ENCODE assay signal across 9 cellular contexts in the genomic region with DNA sequence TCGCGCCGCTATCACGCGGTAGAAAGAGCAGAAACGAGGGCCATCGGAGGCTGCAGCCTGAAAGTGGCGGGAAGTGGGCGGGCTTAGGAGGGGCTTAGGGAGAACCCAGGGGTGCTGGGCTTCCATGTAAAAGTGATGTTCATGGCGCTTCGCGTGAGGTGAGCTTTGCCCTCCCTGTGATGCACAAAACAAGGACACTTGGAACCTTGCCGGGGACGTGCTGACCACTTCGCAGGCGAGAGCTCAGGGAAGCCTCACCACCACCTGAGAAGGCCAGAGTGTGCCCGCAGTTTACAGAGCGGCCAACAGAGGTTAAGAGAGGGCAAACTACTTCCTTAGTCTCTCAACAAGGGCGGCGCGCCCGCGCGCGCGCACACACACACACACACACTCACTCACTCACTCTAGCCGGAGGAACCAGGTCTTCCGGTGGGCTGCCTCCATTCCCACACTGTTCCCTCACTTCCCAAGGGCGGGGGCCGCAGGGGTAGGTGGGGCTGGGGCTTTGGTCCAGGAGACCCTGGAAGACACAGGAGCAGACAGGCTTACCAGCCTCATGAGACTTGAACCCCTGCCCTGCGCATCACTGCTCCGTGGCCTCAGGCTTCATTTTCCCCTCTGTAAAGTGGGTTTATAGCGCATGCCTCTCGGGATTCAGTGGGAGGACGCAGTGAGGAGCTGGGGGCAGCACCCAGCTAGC. TPM values are rescaled to one million over a fixed set of nuclear protein-coding genes. Genes with fewer than 3 reads are reported as not detected.
DNase-seq lines count a peak whose midpoint lies in the region; ATAC-seq, FAIRE-seq and TF ChIP-seq lines count a peak whose summit lies in the region.
"Had no signal": no experiment of that assay in that cellular context is flagged by ENCODE, and none has a peak within 500 bp of the region (broad histone marks: within the 10 kb centered on the region; RNA-seq: fewer than 3 reads in every experiment).

No MANE protein-coding gene starts in this region.

- H3K9ac ChIP-seq in H1 (replicated peaks in 1 of 4; ENCODE audit: extremely low read depth in 1 of 4, low read depth in 3 of 4, low read length in 3 of 4), result no peak overlapping the region
- no peak overlapping the region for H3K9ac ChIP-seq in skeletal muscle satellite cell (ENCODE audit: low read depth, low read length)

- peak overlapping the region; percentile 42; the same call in 1 of the 2 replicates for H2AFZ ChIP-seq in H1 (ENCODE audit: low read length)

- peaks cover 0 to 2% of the 10 kb centered on the region in 2 experiments for H4K20me1 ChIP-seq in H1 (replicated peaks in 1 of 2; ENCODE audit: control insufficient read depth in 1 of 2, insufficient read depth in 2 of 2, low read length in 2 of 2)

- no peaks in the 10 kb centered on the region for H3K79me2 ChIP-seq in H1 (ENCODE audit: control insufficient read depth in 1 of 2, insufficient read depth in 2 of 2, low read length in 2 of 2)

- no peaks in the 10 kb centered on the region; the same call in 1 of the 2 replicates for H3K79me1 ChIP-seq in H1 (ENCODE audit: low read depth, low read length)

- H3K27me3 ChIP-seq in H1 (replicated peaks in 1 of 4; ENCODE audit: control insufficient read depth in 3 of 4, extremely low read depth in 1 of 4, insufficient read depth in 3 of 4, low read length in 3 of 4) (peaks cover 0 to 17% (median 14%) of the 10 kb centered on the region in 4 experiments; a peak in 6 of 7 replicates), skeletal muscle satellite cell (ENCODE audit: control insufficient read depth, insufficient read depth, low read length) (peaks cover 45% of the 10 kb centered on the region)

- no peak overlapping the region for H3K27ac ChIP-seq in H1 (ENCODE audit: low read depth, low read length)

- peaks cover 0 to 18% (median 9%) of the 10 kb centered on the region in 4 experiments; a peak in 5 of 7 replicates for H3K4me1 ChIP-seq in H1 (replicated peaks in 1 of 4; ENCODE audit: control insufficient read depth in 3 of 4, insufficient read depth in 4 of 4, low read length in 3 of 4)
- no peaks in the 10 kb centered on the region for H3K4me1 ChIP-seq in skeletal muscle satellite cell (ENCODE audit: control insufficient read depth, insufficient read depth, low read length)

- H2BK120ac ChIP-seq in H1 (replicated peaks; ENCODE audit: low read depth, low read length), result no peak overlapping the region

- no peak for TF ChIP-seq CTCF in H1 (IDR thresholded peaks at IDR 0.05; ENCODE audit: control extremely low read depth in 1 of 3, insufficient read depth in 1 of 3, low read depth in 1 of 3, low read length in 3 of 3)

- H3K4me1 Mint-ChIP-seq in T-helper 2 cell treated with Interferon-gamma antibody and Interleukin-4, amounts not matched to agents 5 μg/mL and 100 μg/mL, for 36 hours (ENCODE audit: low read depth), result peaks cover 4% of the 10 kb centered on the region

- H4K8ac ChIP-seq in H1 (ENCODE audit: extremely low read depth, insufficient read depth, low read length), result no peak overlapping the region

- H3K36me3 ChIP-seq in H1 (ENCODE audit: control insufficient read depth in 2 of 4, insufficient read depth in 4 of 4, low read length in 3 of 4) (no peaks in the 10 kb centered on the region), skeletal muscle satellite cell (ENCODE audit: insufficient read depth, low read length) (no peaks in the 10 kb centered on the region)

- H3K4me3 ChIP-seq in H1 (ENCODE audit: extremely low read depth in 1 of 4, insufficient read depth in 2 of 4, low read depth in 3 of 4, low read length in 4 of 4) (peak overlapping the region in 3 of 4 experiments; percentile 45 to 55 (median 52); a peak in 7 of 8 replicates), skeletal muscle satellite cell (ENCODE audit: low read length) (no peak overlapping the region)

- H3K9me3 ChIP-seq in H1 (ENCODE audit: insufficient read depth in 2 of 2, low read depth in 1 of 2, low read length in 1 of 2) (no peaks in the 10 kb centered on the region), skeletal muscle satellite cell (replicated peaks; ENCODE audit: low read length) (no peaks in the 10 kb centered on the region)

- no peak overlapping the region for H2BK5ac ChIP-seq in H1 (ENCODE audit: low read depth, low read length)

- peak in 1 of 2 experiments; percentile 47; a peak in 2 of 3 replicates for TF ChIP-seq POLR2A in H1 (IDR thresholded peaks at IDR 0.05; ENCODE audit: control extremely low read depth in 1 of 2, low read depth in 2 of 2, low read length in 2 of 2)

- no peaks in the 10 kb centered on the region for H3K9me3 Mint-ChIP-seq in T-helper 2 cell treated with Interferon-gamma antibody and Interleukin-4, amounts not matched to agents 5 μg/mL and 100 μg/mL, for 36 hours

- no peak overlapping the region for H4K5ac ChIP-seq in H1 (ENCODE audit: insufficient read length, low read depth, low read length)

- TF ChIP-seq RAD21 in H1 (IDR thresholded peaks at IDR 0.05 in 1 of 2, conservative IDR thresholded peaks at IDR 0.05 in 1 of 2; ENCODE audit: low read depth in 2 of 2, low read length in 2 of 2), result no peak

- no peak overlapping the region for H3K14ac ChIP-seq in H1 (ENCODE audit: insufficient read length)

- CTCF ChIA-PET in H1 (lab: Charles Lee; ENCODE audit: partially characterized antibody), result interaction anchor here (0.6 to 2.1 kb wide), 9 partner anchors 15 to 1243 kb away, joined by 3 to 9 read pairs (median 5); a partner anchor contains a TSS

- peak overlapping the region; percentile 46; the same call in 1 of the 2 replicates for H2BK12ac ChIP-seq in H1 (ENCODE audit: low read depth, low read length)

- H3K18ac ChIP-seq in H1 (ENCODE audit: extremely low read depth, low read length), result no peak overlapping the region; the same call in 1 of the 2 replicates

- no peak overlapping the region for H2BK20ac ChIP-seq in H1 (ENCODE audit: low read length)

- H3K27me3 Mint-ChIP-seq in T-helper 2 cell treated with Interferon-gamma antibody and Interleukin-4, amounts not matched to agents 5 μg/mL and 100 μg/mL, for 36 hours (ENCODE audit: low read depth), result peaks cover 22% of the 10 kb centered on the region

- no peak overlapping the region for H3K56ac ChIP-seq in H1 (replicated peaks; ENCODE audit: insufficient read length, low read depth, low read length)

- H2AK5ac ChIP-seq in H1 (ENCODE audit: low read depth, low read length), result no peak overlapping the region

- no peaks in the 10 kb centered on the region for H3K36me3 Mint-ChIP-seq in T-helper 2 cell treated with Interferon-gamma antibody and Interleukin-4, amounts not matched to agents 5 μg/mL and 100 μg/mL, for 36 hours (ENCODE audit: low read depth)

- H3K27ac Mint-ChIP-seq in T-helper 2 cell treated with Interferon-gamma antibody and Interleukin-4, amounts not matched to agents 5 μg/mL and 100 μg/mL, for 36 hours, result no peak overlapping the region

- peak; percentile 44 for FAIRE-seq in GM19239 (lab: Jason Lieb, UNC)
- FAIRE-seq in H1 (lab: Jason Lieb, UNC), result no peak

- H2BK15ac ChIP-seq in H1 (ENCODE audit: low read length), result no peak overlapping the region

- peak; percentile 53 for DNase-seq in GM19239 (ENCODE audit: insufficient read length, low spot score)
- peak; percentile 26 for DNase-seq in T-helper 2 cell treated with Interferon-gamma antibody and Interleukin-4, amounts not matched to agents 5 μg/mL and 100 μg/mL, for 36 hours (ENCODE audit: low spot score)
- DNase-seq in H1 (ENCODE audit: low read depth in 1 of 2, low spot score in 2 of 2), result peak in 1 of 2 experiments; percentile 82
- no peak for DNase-seq in nucleus accumbens (lab: John Stamatoyannopoulos, UW)
- DNase-seq in DMS153 (lab: John Stamatoyannopoulos, UW), result no peak
- DNase-seq in middle frontal gyrus (ENCODE audit: extremely low spot score, low spot score), result no peak

- no peak overlapping the region for H4K91ac ChIP-seq in H1 (replicated peaks; ENCODE audit: insufficient read length, low read length)

- H3K23ac ChIP-seq in H1 (ENCODE audit: insufficient read length), result no peak overlapping the region

- H3K4me2 ChIP-seq in H1 (ENCODE audit: insufficient read depth in 1 of 2, low read depth in 2 of 2, low read length in 2 of 2) (peak overlapping the region; percentile 62 to 83), skeletal muscle satellite cell (ENCODE audit: low read length) (peak overlapping the region; percentile 58)

- H3K23me2 ChIP-seq in H1 (ENCODE audit: low read depth, low read length), result peaks cover 4% of the 10 kb centered on the region; the same call in 1 of the 2 replicates

- no peak overlapping the region for H3K4ac ChIP-seq in H1 (replicated peaks; ENCODE audit: insufficient read length, low read depth, low read length)

- POLR2A ChIA-PET in H1 (lab: Charles Lee; ENCODE audit: partially characterized antibody), result interaction anchor here (0.8 to 4.2 kb wide), 7 partner anchors 10 to 44 kb away, joined by 3 to 19 read pairs (median 4); no protein-coding TSS in a partner anchor

- peak overlapping the region; percentile 53 for H3K4me3 Mint-ChIP-seq in T-helper 2 cell treated with Interferon-gamma antibody and Interleukin-4, amounts not matched to agents 5 μg/mL and 100 μg/mL, for 36 hours

- WGBS in H1 (ENCODE audit: extremely low coverage in 1 of 2, insufficient coverage in 1 of 2, insufficient read length in 1 of 2, insufficient replicate concordance in 2 of 2, low coverage in 1 of 2, low lambda C conversion rate in 2 of 2, missing lambda C conversion rate in 1 of 2), 2 experiments, result 38% methylated on average over 35 of the region's 35 CpGs; no CpG with 5 or more reads in 1 of the 2 experiments

- ATAC-seq in HG02610 (IDR thresholded peaks at IDR 0.05; ENCODE audit: unreplicated experiment), result no peak

- no peak for TF ChIP-seq EP300 in H1 (IDR thresholded peaks at IDR 0.05; ENCODE audit: borderline replicate concordance in 1 of 2, low read depth in 2 of 2, low read length in 2 of 2)

RNA-seq across cellular contexts. Expression of a gene that starts 0.7 kb away (rescaled TPM):
- not detected in 2 replicates for total RNA-seq in H1 (2021; fragmentation: NEBNext Ultra II Directional; extraction: Animal tissue kit (Norgen Biotek cat#: 25700))
- 0.26 and 0.47 TPM in 2 replicates for polyA plus RNA-seq in H1 (2011; rRNA removed)
- 0.44 TPM for polyA plus RNA-seq in H1 (2011; cell fraction: cytosol; rRNA removed)
- polyA plus RNA-seq in H1 (2011; cell fraction: nucleus; rRNA removed), result 0.44 TPM
- 0.12 to 0.39 TPM (median 0.20 TPM) in 3 of 4 replicates, not detected in the other for polyA plus RNA-seq in H1 (2012, experiment 1 of 2)
- polyA plus RNA-seq in H1 (2012, experiment 2 of 2), result 0.14 TPM
- polyA plus RNA-seq in H1 (2013, experiment 1 of 2), result 0.06 TPM
- not detected for polyA plus RNA-seq in H1 (2013, experiment 2 of 2)
- 0.15 TPM in 1 of 2 replicates, not detected in the other for polyA minus RNA-seq in H1 (2011; rRNA and poly(A)+ RNA removed)
- polyA minus RNA-seq in H1 (2011; cell fraction: cytosol; rRNA and poly(A)+ RNA removed), result not detected
- polyA minus RNA-seq in H1 (2011; cell fraction: nucleus; rRNA and poly(A)+ RNA removed), result not detected
- not detected in 2 replicates for total RNA-seq in skeletal muscle satellite cell (2012; rRNA removed)
- total RNA-seq: T-helper 2 cell treated with Interferon-gamma antibody and Interleukin-4, amounts not matched to agents 100 ng/mL and 5 ng/mL, for 36 hours had no signal

RNA-seq across cellular contexts. Expression of a gene that starts 5.9 kb away (rescaled TPM):
- total RNA-seq in H1 (2021; fragmentation: NEBNext Ultra II Directional; extraction: Animal tissue kit (Norgen Biotek cat#: 25700)), result not detected in 2 replicates
- not detected in 2 replicates for polyA plus RNA-seq in H1 (2011; rRNA removed)
- not detected for polyA plus RNA-seq in H1 (2011; cell fraction: cytosol; rRNA removed)
- not detected for polyA plus RNA-seq in H1 (2011; cell fraction: nucleus; rRNA removed)
- 0.28 TPM in 1 of 4 replicates, not detected in the others for polyA plus RNA-seq in H1 (2012, experiment 1 of 2)
- polyA plus RNA-seq in H1 (2012, experiment 2 of 2), result 0.16 TPM
- polyA plus RNA-seq in H1 (2013, experiment 1 of 2), result not detected
- not detected for polyA plus RNA-seq in H1 (2013, experiment 2 of 2)
- not detected in 2 replicates for polyA minus RNA-seq in H1 (2011; rRNA and poly(A)+ RNA removed)
- polyA minus RNA-seq in H1 (2011; cell fraction: cytosol; rRNA and poly(A)+ RNA removed), result not detected
- polyA minus RNA-seq in H1 (2011; cell fraction: nucleus; rRNA and poly(A)+ RNA removed), result not detected
- 7.4 and 20.3 TPM in 2 replicates for total RNA-seq in skeletal muscle satellite cell (2012; rRNA removed)
- total RNA-seq: T-helper 2 cell treated with Interferon-gamma antibody and Interleukin-4, amounts not matched to agents 100 ng/mL and 5 ng/mL, for 36 hours had no signal

RNA-seq across cellular contexts. Expression of a gene that starts 11.5 kb away (rescaled TPM):
- total RNA-seq in H1 (2021; fragmentation: NEBNext Ultra II Directional; extraction: Animal tissue kit (Norgen Biotek cat#: 25700)), result 157 and 159 TPM in 2 replicates
- polyA plus RNA-seq in H1 (2011; rRNA removed), result 372 and 418 TPM in 2 replicates
- 257 TPM for polyA plus RNA-seq in H1 (2011; cell fraction: cytosol; rRNA removed)
- polyA plus RNA-seq in H1 (2011; cell fraction: nucleus; rRNA removed), result 316 TPM
- polyA plus RNA-seq in H1 (2012, experiment 1 of 2), result 210 to 273 TPM (median 258 TPM) in 4 replicates
- 369 TPM for polyA plus RNA-seq in H1 (2012, experiment 2 of 2)
- 172 TPM for polyA plus RNA-seq in H1 (2013, experiment 1 of 2)
- 215 TPM for polyA plus RNA-seq in H1 (2013, experiment 2 of 2)
- 274 and 284 TPM in 2 replicates for polyA minus RNA-seq in H1 (2011; rRNA and poly(A)+ RNA removed)
- 109 TPM for polyA minus RNA-seq in H1 (2011; cell fraction: cytosol; rRNA and poly(A)+ RNA removed)
- 72.1 TPM for polyA minus RNA-seq in H1 (2011; cell fraction: nucleus; rRNA and poly(A)+ RNA removed)
- total RNA-seq in skeletal muscle satellite cell (2012; rRNA removed), result 74.8 and 113 TPM in 2 replicates

RNA-seq across cellular contexts. Expression of a gene that starts 20.5 kb away (rescaled TPM):
- total RNA-seq in H1 (2021; fragmentation: NEBNext Ultra II Directional; extraction: Animal tissue kit (Norgen Biotek cat#: 25700)), result 286 and 290 TPM in 2 replicates
- 330 and 379 TPM in 2 replicates for polyA plus RNA-seq in H1 (2011; rRNA removed)
- 305 TPM for polyA plus RNA-seq in H1 (2011; cell fraction: cytosol; rRNA removed)
- polyA plus RNA-seq in H1 (2011; cell fraction: nucleus; rRNA removed), result 394 TPM
- 348 to 373 TPM (median 354 TPM) in 4 replicates for polyA plus RNA-seq in H1 (2012, experiment 1 of 2)
- polyA plus RNA-seq in H1 (2012, experiment 2 of 2), result 1,001 TPM
- polyA plus RNA-seq in H1 (2013, experiment 1 of 2), result 537 TPM
- polyA plus RNA-seq in H1 (2013, experiment 2 of 2), result 545 TPM
- 79.4 and 88.8 TPM in 2 replicates for polyA minus RNA-seq in H1 (2011; rRNA and poly(A)+ RNA removed)
- 91.4 TPM for polyA minus RNA-seq in H1 (2011; cell fraction: cytosol; rRNA and poly(A)+ RNA removed)
- polyA minus RNA-seq in H1 (2011; cell fraction: nucleus; rRNA and poly(A)+ RNA removed), result 108 TPM
- total RNA-seq in skeletal muscle satellite cell (2012; rRNA removed), result 9.4 and 14.4 TPM in 2 replicates
- total RNA-seq: T-helper 2 cell treated with Interferon-gamma antibody and Interleukin-4, amounts not matched to agents 100 ng/mL and 5 ng/mL, for 36 hours had no signal

RNA-seq across cellular contexts. Expression of a gene that starts 29.5 kb away (rescaled TPM):
- total RNA-seq in H1 (2021; fragmentation: NEBNext Ultra II Directional; extraction: Animal tissue kit (Norgen Biotek cat#: 25700)), result 0.31 and 0.50 TPM in 2 replicates
- polyA plus RNA-seq in H1 (2011; rRNA removed), result 1.2 and 1.4 TPM in 2 replicates
- 0.90 TPM for polyA plus RNA-seq in H1 (2011; cell fraction: cytosol; rRNA removed)
- 1.8 TPM for polyA plus RNA-seq in H1 (2011; cell fraction: nucleus; rRNA removed)
- 0.52 to 0.69 TPM (median 0.65 TPM) in 4 replicates for polyA plus RNA-seq in H1 (2012, experiment 1 of 2)
- 0.45 TPM for polyA plus RNA-seq in H1 (2012, experiment 2 of 2)
- polyA plus RNA-seq in H1 (2013, experiment 1 of 2), result 0.43 TPM
- polyA plus RNA-seq in H1 (2013, experiment 2 of 2), result 0.52 TPM
- 0.06 and 0.71 TPM in 2 replicates for polyA minus RNA-seq in H1 (2011; rRNA and poly(A)+ RNA removed)
- polyA minus RNA-seq in H1 (2011; cell fraction: cytosol; rRNA and poly(A)+ RNA removed), result not detected
- polyA minus RNA-seq in H1 (2011; cell fraction: nucleus; rRNA and poly(A)+ RNA removed), result 0.90 TPM
- not detected in 2 replicates for total RNA-seq in skeletal muscle satellite cell (2012; rRNA removed)
- total RNA-seq: T-helper 2 cell treated with Interferon-gamma antibody and Interleukin-4, amounts not matched to agents 100 ng/mL and 5 ng/mL, for 36 hours had no signal

Comparison
In these comparisons a context has a peak if more than half of its experiments do, and no peak if none do; other contexts are left out.
1. DNase-seq: peak in GM19239 (single experiment) and T-helper 2 cell treated with Interferon-gamma antibody and Interleukin-4, amounts not matched to agents 5 μg/mL and 100 μg/mL, for 36 hours (single experiment); none in nucleus accumbens (0 of 56), DMS153 (single experiment) and middle frontal gyrus (single experiment).